In genomic region chr15:63050737-63051700, GRCh38 we compare ENCODE assay signal across 9 cellular contexts. TPM values are rescaled to one million over a fixed set of nuclear protein-coding genes. Genes with fewer than 3 reads are reported as not detected.
DNase-seq lines count a peak whose midpoint lies in the region; ATAC-seq and TF ChIP-seq lines count a peak whose summit lies in the region.
"Had no signal": no experiment of that assay in that cellular context is flagged by ENCODE, and none has a peak within 500 bp of the region (broad histone marks: within the 10 kb centered on the region; RNA-seq: fewer than 3 reads in every experiment).

No MANE protein-coding gene starts in this region.

- TF ChIP-seq CTCF in HFFc6 (IDR thresholded peaks at IDR 0.05) = no peak

- H3K4me1 ChIP-seq in subcutaneous abdominal adipose tissue (ENCODE audit: control insufficient read depth in 5 of 5, insufficient read depth in 5 of 5, low read length in 5 of 5) = peaks cover 5 to 83% (median 77%) of the 10 kb centered on the region in 5 donors

- H3K9me3 ChIP-seq in subcutaneous abdominal adipose tissue (ENCODE audit: control insufficient read depth in 5 of 5, low read length in 5 of 5) = no peaks in the 10 kb centered on the region

- peaks cover 81% of the 10 kb centered on the region for H3K36me3 Mint-ChIP-seq in HFFc6 (ENCODE audit: low read depth)

- no peak for ATAC-seq in GM21423 (IDR thresholded peaks at IDR 0.05; ENCODE audit: unreplicated experiment)

- H3K4me1 Mint-ChIP-seq in HFFc6 (ENCODE audit: low read depth) = peaks cover 95% of the 10 kb centered on the region

- no peaks in the 10 kb centered on the region for H3K27me3 ChIP-seq in subcutaneous abdominal adipose tissue (ENCODE audit: control insufficient read depth in 5 of 5, insufficient read depth in 4 of 5, low read length in 5 of 5)

- no peaks in the 10 kb centered on the region for H3K36me3 ChIP-seq in subcutaneous abdominal adipose tissue (ENCODE audit: control insufficient read depth in 5 of 5, insufficient read depth in 5 of 5, low read length in 5 of 5)

- H3K27ac ChIP-seq in subcutaneous abdominal adipose tissue (ENCODE audit: low read depth, low read length) = peak overlapping the region; percentile 87

- peak overlapping the region in 4 of 5 donors; percentile 26 to 94 (median 91) for H3K4me3 ChIP-seq in subcutaneous abdominal adipose tissue (ENCODE audit: low read depth in 1 of 5, low read length in 5 of 5)

- peak overlapping the region; percentile 92 for H3K27ac Mint-ChIP-seq in HFFc6
- H3K27ac Mint-ChIP-seq: stimulated activated naive CD8-positive, alpha-beta T cell treated with anti-CD3 and anti-CD28 coated beads, Interleukin-15, Interleukin-2, amounts not matched to agents 100 ng/mL and 50 ng/mL, for 24 hours had no signal

- peaks cover 46% of the 10 kb centered on the region for H3K27me3 Mint-ChIP-seq in HFFc6 (ENCODE audit: insufficient read depth)

- peak overlapping the region in 2 of 5 donors; percentile 57 to 91 for H3K9ac ChIP-seq in subcutaneous abdominal adipose tissue (ENCODE audit: low read length in 5 of 5)

- DNase-seq in HFFc6 = peak; percentile 69
- peak; percentile 62 for DNase-seq in SHP77 treated with DMSO at 0.1 percent for 48 hours (lab: John Stamatoyannopoulos, UW)
- DNase-seq in glomerular visceral epithelial cell (ENCODE audit: extremely low spot score) = peak; percentile 68
- no peak for DNase-seq in GM19240 (ENCODE audit: insufficient read length, low spot score)
- no peak for DNase-seq in stimulated activated CD4-positive, alpha-beta T cell treated with anti-CD3 and anti-CD28 coated beads, Interleukin-4, amount 100 ng/mL, for 24 hours
- DNase-seq in Kasumi-1 (lab: John Stamatoyannopoulos, UW) = no peak

- no peaks in the 10 kb centered on the region for H3K9me3 Mint-ChIP-seq in HFFc6
- H3K9me3 Mint-ChIP-seq: stimulated activated naive CD8-positive, alpha-beta T cell treated with anti-CD3 and anti-CD28 coated beads, Interleukin-15, Interleukin-2, amounts not matched to agents 100 ng/mL and 50 ng/mL, for 24 hours had no signal

- H3K4me3 Mint-ChIP-seq in HFFc6 = peak overlapping the region; percentile 92
- H3K4me3 Mint-ChIP-seq: stimulated activated naive CD8-positive, alpha-beta T cell treated with anti-CD3 and anti-CD28 coated beads, Interleukin-15, Interleukin-2, amounts not matched to agents 100 ng/mL and 50 ng/mL, for 24 hours had no signal

RNA-seq across cellular contexts. Expression of gene TPM1, which starts 8.5 kb away (rescaled TPM):
- 1,000 to 10,000 TPM; 1,264 to 1,620 (median 1,342) TPM for total RNA-seq in HFFc6 (2021; fragmentation: NEBNext Ultra II Directional; extraction: Animal tissue kit (Norgen Biotek cat#: 25700))

Comparison
In these comparisons a context has a peak if more than half of its experiments do, and no peak if none do; other contexts are left out.
1. DNase-seq: peak in HFFc6 (single experiment), SHP77 treated with DMSO at 0.1 percent for 48 hours (single experiment) and glomerular visceral epithelial cell (single experiment); none in GM19240 (single experiment), stimulated activated CD4-positive, alpha-beta T cell treated with anti-CD3 and anti-CD28 coated beads, Interleukin-4, amount 100 ng/mL, for 24 hours (single experiment) and Kasumi-1 (0 of 2).